16 cellular contexts compared by ENCODE assay signal in the genomic region with DNA sequence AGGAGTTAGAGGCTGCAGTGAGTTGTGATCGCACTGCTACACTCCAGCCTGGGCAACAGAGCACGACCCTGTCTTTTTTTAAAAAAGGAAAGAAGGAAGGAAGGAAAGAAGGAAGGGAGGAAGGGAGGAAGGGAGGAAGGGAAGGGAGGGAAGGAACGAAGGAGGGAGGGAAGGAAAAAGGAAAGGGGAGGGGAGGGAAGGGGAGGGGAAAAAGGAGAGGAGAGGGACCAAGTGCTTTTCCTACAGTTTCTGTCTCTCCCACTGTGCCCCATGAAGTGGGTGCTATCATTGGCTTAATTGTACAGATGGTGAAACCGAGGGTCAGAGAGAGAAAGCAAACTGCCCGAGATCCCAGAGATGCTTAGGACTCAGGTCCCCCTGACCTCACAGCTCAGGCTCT. TPM values are rescaled to one million over a fixed set of nuclear protein-coding genes. Genes with fewer than 3 reads are reported as not detected.
DNase-seq lines count a peak whose midpoint lies in the region; ATAC-seq, FAIRE-seq and TF ChIP-seq lines count a peak whose summit lies in the region.
"Had no signal": no experiment of that assay in that cellular context is flagged by ENCODE, and none has a peak within 500 bp of the region (broad histone marks: within the 10 kb centered on the region; RNA-seq: fewer than 3 reads in every experiment).

No MANE protein-coding gene starts in this region.

- peaks cover 15% of the 10 kb centered on the region for H3K36me3 Mint-ChIP-seq in T-helper 1 cell treated with Interleukin-12 subunit alpha and Interleukin-12 subunit beta and Interleukin-4 antibody, amounts not matched to agents 30 μg/mL and 1 μg/mL, for 36 hours (ENCODE audit: low read depth)
- peaks cover 25% of the 10 kb centered on the region for H3K36me3 Mint-ChIP-seq in stimulated activated memory B cell treated with anti-CD40 and anti-IgM and Interleukin-4, amounts not matched to agents 10 μg/mL and 1 μg/mL and 100 μg/mL, for 72 hours
- H3K36me3 Mint-ChIP-seq: CD8-positive, alpha-beta T cell had no signal

- peaks cover 33% of the 10 kb centered on the region for H3K4me1 ChIP-seq in HepG2 (ENCODE audit: insufficient read depth, low read length)
- peaks cover 0 to 5% (median 0%) of the 10 kb centered on the region in 4 donors for H3K4me1 ChIP-seq in right lobe of liver
- H3K4me1 ChIP-seq in K562 (replicated peaks in 1 of 2; ENCODE audit: control insufficient read depth in 2 of 2, insufficient read depth in 2 of 2, low read length in 2 of 2): peaks cover 43 to 54% of the 10 kb centered on the region in 2 experiments

- no peaks in the 10 kb centered on the region for H3K9me1 ChIP-seq in K562 (ENCODE audit: control insufficient read depth, insufficient read depth, low read length)

- H3K27ac Mint-ChIP-seq in T-helper 1 cell treated with Interleukin-12 subunit alpha and Interleukin-12 subunit beta and Interleukin-4 antibody, amounts not matched to agents 30 μg/mL and 1 μg/mL, for 36 hours: peak overlapping the region; percentile 78
- peak overlapping the region; percentile 56 for H3K27ac Mint-ChIP-seq in stimulated activated memory B cell treated with anti-CD40 and anti-IgM and Interleukin-4, amounts not matched to agents 10 μg/mL and 1 μg/mL and 100 μg/mL, for 72 hours
- H3K27ac Mint-ChIP-seq: CD8-positive, alpha-beta T cell; H9; IgD-negative memory B cell had no signal

- ATAC-seq in HepG2: no peak
- ATAC-seq in right lobe of liver: no peak
- no peak for ATAC-seq in K562
- no peak for ATAC-seq in stimulated activated memory B cell treated with anti-CD40 and anti-IgM and Interleukin-4, amounts not matched to agents 10 μg/mL and 1 μg/mL and 100 μg/mL, for 72 hours
- ATAC-seq: CD8-positive, alpha-beta T cell had no signal

- FAIRE-seq in HepG2 (lab: Jason Lieb, UNC) (no peak), K562 (lab: Jason Lieb, UNC) (no peak)
- FAIRE-seq: D721Med had no signal

- no peak for TF ChIP-seq CTCF in HepG2 (CRISPR knock-in tag; IDR thresholded peaks at IDR 0.05)
- TF ChIP-seq CTCF in right lobe of liver (IDR thresholded peaks at IDR 0.05): no peak
- no peak for TF ChIP-seq CTCF in K562 (IDR thresholded peaks at IDR 0.05 in 2 of 3, conservative IDR thresholded peaks at IDR 0.05 in 1 of 3; ENCODE audit: insufficient read depth in 2 of 3, low read depth in 1 of 3, low read length in 3 of 3)

- H3K4me2 ChIP-seq in HepG2 (ENCODE audit: low read depth, low read length): no peak overlapping the region
- H3K4me2 ChIP-seq in K562 (ENCODE audit: insufficient read depth, low read length): peak overlapping the region; percentile 56; the same call in 1 of the 2 replicates

- H4K20me1 ChIP-seq in HepG2 (ENCODE audit: insufficient read depth, low read length) (no peaks in the 10 kb centered on the region), K562 (replicated peaks; ENCODE audit: control insufficient read depth, insufficient read depth, low read length) (no peaks in the 10 kb centered on the region)

- H2AFZ ChIP-seq in HepG2 (ENCODE audit: low read length) (no peak overlapping the region), K562 (ENCODE audit: low read depth, low read length) (peak overlapping the region; percentile 51)

- WGBS in HepG2 (ENCODE audit: low lambda C conversion rate): 17% methylated on average over 5 of the region's 5 CpGs
- WGBS in right lobe of liver (ENCODE audit: insufficient coverage, low coverage, low lambda C conversion rate, missing lambda C conversion rate): 13% methylated on average over 1 of the region's 5 CpGs
- WGBS in K562 (ENCODE audit: insufficient coverage, low coverage, missing lambda C conversion rate): 49% methylated on average over 2 of the region's 5 CpGs

- H3K27me3 ChIP-seq in HepG2 (ENCODE audit: control insufficient read depth in 1 of 2, insufficient read depth in 2 of 2, low read length in 2 of 2): peaks cover 11 to 53% of the 10 kb centered on the region in 2 experiments
- H3K27me3 ChIP-seq in right lobe of liver: no peaks in the 10 kb centered on the region
- no peaks in the 10 kb centered on the region for H3K27me3 ChIP-seq in K562 (ENCODE audit: control insufficient read depth in 2 of 2, insufficient read depth in 2 of 2, low read length in 2 of 2)
- H3K27me3 ChIP-seq: BE2C had no signal

- H3K4me3 ChIP-seq in HepG2 (replicated peaks in 1 of 3; ENCODE audit: insufficient read depth in 1 of 3, low read depth in 2 of 3, low read length in 3 of 3) (no peak overlapping the region), right lobe of liver (no peak overlapping the region), K562 (no peak overlapping the region)

- TF ChIP-seq POLR2A in HepG2 (IDR thresholded peaks at IDR 0.05; ENCODE audit: insufficient read depth in 1 of 2, low read depth in 2 of 2, low read length in 2 of 2) (no peak), right lobe of liver (IDR thresholded peaks at IDR 0.05) (no peak), K562 (conservative IDR thresholded peaks at IDR 0.05) (no peak)

- no peak for TF ChIP-seq EP300 in HepG2 (IDR thresholded peaks at IDR 0.05; ENCODE audit: low read depth in 2 of 2, low read length in 2 of 2)
- no peak for TF ChIP-seq EP300 in HepG2 (CRISPR knock-in tag; IDR thresholded peaks at IDR 0.05; ENCODE audit: borderline replicate concordance)
- TF ChIP-seq EP300 in K562 (IDR thresholded peaks at IDR 0.05; ENCODE audit: low read length): no peak

- H3K27ac ChIP-seq in HepG2 (ENCODE audit: extremely low read length, insufficient read depth, low read length): no peak overlapping the region
- H3K27ac ChIP-seq in right lobe of liver: no peak overlapping the region
- no peak overlapping the region for H3K27ac ChIP-seq in K562 (ENCODE audit: extremely low read depth, low read depth, low read length)
- H3K27ac ChIP-seq: 22Rv1 had no signal

- in situ Hi-C loops in HepG2 (cut with HindIII; ENCODE audit: extremely low pct_ligation_motif_present, low pct_unique_long_range_greater_than_20kb) (no loop called here), K562 (cut with MboI) (no loop called here)

- H3K4me3 Mint-ChIP-seq in T-helper 1 cell treated with Interleukin-12 subunit alpha and Interleukin-12 subunit beta and Interleukin-4 antibody, amounts not matched to agents 30 μg/mL and 1 μg/mL, for 36 hours: peak overlapping the region; percentile 21
- no peak overlapping the region for H3K4me3 Mint-ChIP-seq in stimulated activated memory B cell treated with anti-CD40 and anti-IgM and Interleukin-4, amounts not matched to agents 10 μg/mL and 1 μg/mL and 100 μg/mL, for 72 hours
- H3K4me3 Mint-ChIP-seq: CD8-positive, alpha-beta T cell; H9 had no signal

- TF ChIP-seq RAD21 in HepG2 (CRISPR knock-in tag; IDR thresholded peaks at IDR 0.05) (no peak), K562 (CRISPR knock-in tag; conservative IDR thresholded peaks at IDR 0.05 in 1 of 2, IDR thresholded peaks at IDR 0.05 in 1 of 2) (no peak)

- POLR2A ChIA-PET in HepG2 (lab: Yijun Ruan, JAX): no interaction called here
- POLR2A ChIA-PET in K562 (lab: Yijun Ruan, JAX): interaction anchor here (0.6 to 1.5 kb wide), 4 partner anchors 10 to 183 kb away, joined by 3 to 10 read pairs (median 3); no protein-coding TSS in a partner anchor

- peaks cover 4% of the 10 kb centered on the region for H3K9me3 Mint-ChIP-seq in T-helper 1 cell treated with Interleukin-12 subunit alpha and Interleukin-12 subunit beta and Interleukin-4 antibody, amounts not matched to agents 30 μg/mL and 1 μg/mL, for 36 hours
- H3K9me3 Mint-ChIP-seq in stimulated activated memory B cell treated with anti-CD40 and anti-IgM and Interleukin-4, amounts not matched to agents 10 μg/mL and 1 μg/mL and 100 μg/mL, for 72 hours: no peaks in the 10 kb centered on the region
- H3K9me3 Mint-ChIP-seq: CD8-positive, alpha-beta T cell; H9; IgD-negative memory B cell had no signal

- H3K9ac ChIP-seq in HepG2 (ENCODE audit: insufficient read depth, low read depth, low read length) (no peak overlapping the region), K562 (ENCODE audit: insufficient read depth in 1 of 2, low read depth in 2 of 2, low read length in 2 of 2) (peak overlapping the region; percentile 15 to 82; a peak in 3 of 4 replicates)

- no peaks in the 10 kb centered on the region for H3K27me3 Mint-ChIP-seq in T-helper 1 cell treated with Interleukin-12 subunit alpha and Interleukin-12 subunit beta and Interleukin-4 antibody, amounts not matched to agents 30 μg/mL and 1 μg/mL, for 36 hours (ENCODE audit: low read depth)
- H3K27me3 Mint-ChIP-seq in stimulated activated memory B cell treated with anti-CD40 and anti-IgM and Interleukin-4, amounts not matched to agents 10 μg/mL and 1 μg/mL and 100 μg/mL, for 72 hours: no peaks in the 10 kb centered on the region

- peaks cover 59% of the 10 kb centered on the region for H3K4me1 Mint-ChIP-seq in T-helper 1 cell treated with Interleukin-12 subunit alpha and Interleukin-12 subunit beta and Interleukin-4 antibody, amounts not matched to agents 30 μg/mL and 1 μg/mL, for 36 hours (ENCODE audit: low read depth)
- H3K4me1 Mint-ChIP-seq in stimulated activated memory B cell treated with anti-CD40 and anti-IgM and Interleukin-4, amounts not matched to agents 10 μg/mL and 1 μg/mL and 100 μg/mL, for 72 hours: peaks cover 59% of the 10 kb centered on the region

- no peak for DNase-seq in T-helper 1 cell
- no peak for DNase-seq in HepG2 (ENCODE audit: low spot score)
- no peak for DNase-seq in right lobe of liver
- DNase-seq in K562 (ENCODE audit: extremely low read depth in 1 of 4, low spot score in 3 of 4): no peak
- no peak for DNase-seq in hypothalamus (lab: John Stamatoyannopoulos, UW)
- no peak for DNase-seq in activated effector memory CD4-positive, alpha-beta T cell treated with anti-CD3 and anti-CD28 coated beads, Interleukin-2, amount 50 U/mL, for 16 hours
- DNase-seq: BE2C; CD8-positive, alpha-beta T cell; DMS79; H9; NCI-H1105 treated with DMSO at 0.1 percent for 48 hours had no signal

- intact Hi-C loops in HepG2 (cut with micrococcal nuclease; ENCODE audit: unreplicated experiment) (no loop called here), right lobe of liver (cut with DNase I) (no loop called here), K562 (cut with micrococcal nuclease) (no loop called here)

- BruUV-seq in HepG2 (replicated peaks; lab: Mats Ljungman, UMichigan) (no TSS peak), K562 (replicated peaks; lab: Mats Ljungman, UMichigan) (no TSS peak)

- H3K36me3 ChIP-seq in HepG2 (replicated peaks in 1 of 2; ENCODE audit: control insufficient read depth in 1 of 2, insufficient read depth in 2 of 2, low read length in 2 of 2): no peaks in the 10 kb centered on the region
- H3K36me3 ChIP-seq in right lobe of liver: no peaks in the 10 kb centered on the region
- no peaks in the 10 kb centered on the region for H3K36me3 ChIP-seq in K562 (ENCODE audit: control insufficient read depth, insufficient read depth, low read length)
- H3K36me3 ChIP-seq: BE2C had no signal

- H3K79me2 ChIP-seq in HepG2 (ENCODE audit: insufficient read depth, low read length): no peaks in the 10 kb centered on the region
- H3K79me2 ChIP-seq in K562 (ENCODE audit: control insufficient read depth, insufficient read depth, low read length): no peaks in the 10 kb centered on the region

- H3K9me3 ChIP-seq in HepG2 (ENCODE audit: low read length) (no peaks in the 10 kb centered on the region), right lobe of liver (no peaks in the 10 kb centered on the region), K562 (replicated peaks; ENCODE audit: control insufficient read depth, insufficient read depth, low read depth, low read length) (no peaks in the 10 kb centered on the region)
- H3K9me3 ChIP-seq: BE2C had no signal

- CTCF ChIA-PET in HepG2 (lab: Yijun Ruan, JAX; ENCODE audit: low intra/inter-chr PET ratio, low total read pairs) (no interaction called here), K562 (lab: Yijun Ruan, JAX; ENCODE audit: low intra/inter-chr PET ratio) (no interaction called here)

RNA-seq across cellular contexts. Expression of gene SOCS1, which starts 57.6 kb away (rescaled TPM):
- total RNA-seq in HepG2 (2016; rRNA removed; fragmentation: Illumina TruSeq; extraction: Trizol): 3.3 and 5.3 TPM in 2 replicates
- total RNA-seq in HepG2 (2016; cell fraction: cytosol; rRNA removed; fragmentation: Illumina TruSeq; extraction: Trizol; ENCODE audit: low read depth): 5.4 and 8.1 TPM in 2 replicates
- 2.8 and 4.2 TPM in 2 replicates for total RNA-seq in HepG2 (2016; cell fraction: insoluble cytoplasmic fraction; rRNA removed; fragmentation: Illumina TruSeq; extraction: Trizol)
- total RNA-seq in HepG2 (2016; cell fraction: membrane; rRNA removed; fragmentation: Illumina TruSeq; extraction: Trizol): 9.1 and 10.9 TPM in 2 replicates
- 5.6 and 5.7 TPM in 2 replicates for total RNA-seq in HepG2 (2016; cell fraction: nucleus; rRNA removed; fragmentation: Illumina TruSeq; extraction: Trizol)
- polyA plus RNA-seq in HepG2 (2011; rRNA removed): 6.3 and 9.4 TPM in 2 replicates
- 5.3 and 8.4 TPM in 2 replicates for polyA plus RNA-seq in HepG2 (2011; cell fraction: cytosol; rRNA removed)
- polyA plus RNA-seq in HepG2 (2011; cell fraction: nucleus; rRNA removed): 30.3 and 31.6 TPM in 2 replicates
- 6.5 and 7.4 TPM in 2 replicates for polyA plus RNA-seq in HepG2 (2012)
- polyA plus RNA-seq in HepG2 (2016; cell fraction: cytosol; fragmentation: Illumina TruSeq; extraction: Trizol; ENCODE audit: low read depth): 5.5 and 7.8 TPM in 2 replicates
- polyA plus RNA-seq in HepG2 (2016; cell fraction: insoluble cytoplasmic fraction; fragmentation: Illumina TruSeq; extraction: Trizol; ENCODE audit: low read depth): 5.2 and 6.3 TPM in 2 replicates
- polyA plus RNA-seq in HepG2 (2016; cell fraction: membrane; fragmentation: Illumina TruSeq; extraction: Trizol; ENCODE audit: low read depth): 7.1 and 9.9 TPM in 2 replicates
- 8.1 and 8.6 TPM in 2 replicates for polyA plus RNA-seq in HepG2 (2016; cell fraction: nucleus; fragmentation: Illumina TruSeq; extraction: Trizol; ENCODE audit: insufficient read depth, low read depth)
- polyA minus RNA-seq in HepG2 (2011; rRNA and poly(A)+ RNA removed; ENCODE audit: low replicate concordance): 3.9 and 31.0 TPM in 2 replicates
- 12.0 and 14.0 TPM in 2 replicates for polyA minus RNA-seq in HepG2 (2011; cell fraction: cytosol; rRNA and poly(A)+ RNA removed)
- 44.8 and 46.1 TPM in 2 replicates for polyA minus RNA-seq in HepG2 (2011; cell fraction: nucleus; rRNA and poly(A)+ RNA removed)
- total RNA-seq in right lobe of liver: 10 to 100 TPM in 3 of 6 experiments, 1 to 10 TPM in 2, under 1 TPM in 1; 0.88 to 26.6 (median 10.9) TPM
- total RNA-seq in K562 (2011; cell fraction: chromatin; rRNA removed; ENCODE audit: low replicate concordance): 6.9 and 32.4 TPM in 2 replicates
- total RNA-seq in K562 (2011; cell fraction: nucleolus; rRNA removed): 49.0 and 69.4 TPM in 2 replicates
- 25.5 and 31.5 TPM in 2 replicates for total RNA-seq in K562 (2011; cell fraction: nucleoplasm; rRNA removed)
- 2.9 and 3.3 TPM in 2 replicates for total RNA-seq in K562 (2014; rRNA removed)
- total RNA-seq in K562 (2014; rRNA removed; fragmentation: Illumina TruSeq; extraction: Trizol): 0.29 and 0.44 TPM in 2 replicates
- total RNA-seq in K562 (2015; rRNA removed; fragmentation: Illumina TruSeq; extraction: Trizol): 1.8 and 2.3 TPM in 2 replicates
- total RNA-seq in K562 (2021): 7.1 and 7.5 TPM in 2 replicates
- polyA plus RNA-seq in K562 (2011; rRNA removed): 3.8 and 6.4 TPM in 2 replicates
- 11.2 and 23.7 TPM in 2 replicates for polyA plus RNA-seq in K562 (2011; cell fraction: cytosol; rRNA removed)
- 30.0 and 38.3 TPM in 2 replicates for polyA plus RNA-seq in K562 (2011; cell fraction: nucleus; rRNA removed)
- polyA plus RNA-seq in K562 (2012): 8.5 and 19.6 TPM in 2 replicates
- 1.1 and 1.4 TPM in 2 replicates for polyA plus RNA-seq in K562 (2014; fragmentation: Illumina TruSeq; extraction: Trizol)
- under 1 TPM; 0.04 to 0.10 TPM for polyA plus RNA-seq in K562 (2014; fragmentation: Nextera tagmentation; extraction: Ambion mirVana)
- polyA plus RNA-seq in K562 (2014; rRNA removed): 6.2 and 7.2 TPM in 2 replicates
- polyA minus RNA-seq in K562 (2011; rRNA and poly(A)+ RNA removed): 1.2 and 1.6 TPM in 2 replicates
- polyA minus RNA-seq in K562 (2011; cell fraction: cytosol; rRNA and poly(A)+ RNA removed): 6.1 and 17.1 TPM in 2 replicates
- 33.7 and 41.5 TPM in 2 replicates for polyA minus RNA-seq in K562 (2011; cell fraction: nucleus; rRNA and poly(A)+ RNA removed)
